Comparison of ENCODE assay signal across 8 cellular contexts in genomic region chrX:7925867-7926472, GRCh38. TPM values are rescaled to one million over a fixed set of nuclear protein-coding genes. Genes with fewer than 3 reads are reported as not detected.
DNase-seq lines count a peak whose midpoint lies in the region; ATAC-seq and TF ChIP-seq lines count a peak whose summit lies in the region.

No MANE protein-coding gene starts in this region.

- BruUV-seq in Panc1 (replicated peaks; lab: Mats Ljungman, UMichigan): no TSS peak

- no peak for ATAC-seq in Panc1
- ATAC-seq in foreskin keratinocyte: peak; percentile 53

- H3K4me3 ChIP-seq in BE2C (ENCODE audit: low read depth, low read length) (no peak overlapping the region), HUES6 (ENCODE audit: low read depth, low read length) (peak overlapping the region; percentile 87; the same call in 1 of the 2 replicates), Panc1 (ENCODE audit: low read depth in 2 of 2, low read length in 2 of 2) (no peak overlapping the region), uterus (no peak overlapping the region)

- TF ChIP-seq CTCF in BE2C (IDR thresholded peaks at IDR 0.05; ENCODE audit: low read depth, low read length) (peak; percentile 59), Panc1 (IDR thresholded peaks at IDR 0.05) (peak; percentile 79), foreskin keratinocyte (conservative IDR thresholded peaks at IDR 0.05) (peak; percentile 75), uterus (IDR thresholded peaks at IDR 0.05) (peak; percentile 21 to 49 (median 34))

- H3K27me3 ChIP-seq in BE2C (no peaks in the 10 kb centered on the region), HUES6 (ENCODE audit: control insufficient read depth, insufficient read depth, low read length) (no peaks in the 10 kb centered on the region), Panc1 (ENCODE audit: control insufficient read depth, insufficient read depth, low read length) (no peaks in the 10 kb centered on the region), foreskin keratinocyte (no peaks in the 10 kb centered on the region), uterus (no peaks in the 10 kb centered on the region)

- H3K27ac ChIP-seq in HUES6 (ENCODE audit: low read depth, low read length) (no peak overlapping the region), Panc1 (ENCODE audit: low read length) (no peak overlapping the region), foreskin keratinocyte (no peak overlapping the region), uterus (no peak overlapping the region)

- TF ChIP-seq POLR2A in uterus (IDR thresholded peaks at IDR 0.05): no peak

- H3K9ac ChIP-seq in HUES6 (ENCODE audit: low read length): peak overlapping the region; percentile 89

- intact Hi-C loops in Panc1 (cut with micrococcal nuclease; ENCODE audit: unreplicated experiment): no loop called here
- intact Hi-C loops in posterior cingulate gyrus (cut with DNase I): no loop called here
- intact Hi-C loops in uterus (cut with DNase I; ENCODE audit: low total_unique reads): no loop called here

- POLR2A ChIA-PET in Panc1 (lab: Charles Lee): no interaction called here

- CTCF ChIA-PET in Panc1 (lab: Charles Lee): no interaction called here

- in situ Hi-C loops in Panc1 (cut with HindIII; ENCODE audit: low pct_unique_long_range_greater_than_20kb, low sequenced_read_pairs): no loop called here

- no peaks in the 10 kb centered on the region for H3K9me3 ChIP-seq in BE2C
- no peaks in the 10 kb centered on the region for H3K9me3 ChIP-seq in HUES6 (ENCODE audit: control insufficient read depth, insufficient read depth, low read depth, low read length)
- no peaks in the 10 kb centered on the region for H3K9me3 ChIP-seq in Panc1 (ENCODE audit: control insufficient read depth, insufficient read depth, low read depth, low read length)
- no peaks in the 10 kb centered on the region for H3K9me3 ChIP-seq in uterus

- DNase-seq in BE2C (peak; percentile 24), GM19238 (ENCODE audit: insufficient read length, low spot score) (peak; percentile 29), Panc1 (ENCODE audit: low read depth, low spot score) (no peak), foreskin keratinocyte (peak in 1 of 2 donors; percentile 51), posterior cingulate gyrus (peak; percentile 37 to 95 (median 56)), uterus (peak in 1 of 2 donors; percentile 20)
- DNase-seq in activated T-helper 9 cell treated with anti-CD3 and anti-CD28 coated beads, Interleukin-2, amount 50 U/mL, for 16 hours (ENCODE audit: low read depth): peak; percentile 29

- H3K36me3 ChIP-seq in BE2C (no peaks in the 10 kb centered on the region), HUES6 (ENCODE audit: control insufficient read depth, insufficient read depth, low read length) (peaks cover 28% of the 10 kb centered on the region), Panc1 (ENCODE audit: control insufficient read depth, insufficient read depth, low read length) (no peaks in the 10 kb centered on the region), uterus (no peaks in the 10 kb centered on the region)

- H3K4me1 ChIP-seq in BE2C (no peaks in the 10 kb centered on the region), HUES6 (ENCODE audit: control insufficient read depth, insufficient read depth, low read length) (peaks cover 18% of the 10 kb centered on the region; the same call in 1 of the 2 replicates), Panc1 (ENCODE audit: control insufficient read depth, insufficient read depth, low read length) (no peaks in the 10 kb centered on the region), foreskin keratinocyte (no peaks in the 10 kb centered on the region), uterus (peaks cover 0 to 3% of the 10 kb centered on the region in 2 donors)

RNA-seq across cellular contexts. Expression of gene PNPLA4, which starts 1.2 kb away (rescaled TPM):
- polyA plus RNA-seq in BE2C (2012; ENCODE audit: insufficient read depth, insufficient read length, low read depth): not detected
- total RNA-seq in Panc1 (2021; ENCODE audit: unreplicated experiment): 1.3 TPM
- polyA plus RNA-seq in Panc1 (2012; ENCODE audit: insufficient read length): 1.7 TPM
- 16.2 and 18.2 TPM in 2 replicates for total RNA-seq in foreskin keratinocyte
- polyA plus RNA-seq in foreskin keratinocyte: 22.7 and 28.3 TPM in 2 replicates
- total RNA-seq in uterus: 10 to 100 TPM in 3 of 4 donors, 1 to 10 TPM in 1; 1.8 to 17.4 (median 11.3) TPM
